Comparison of ENCODE assay signal across 19 cellular contexts in the genomic region with DNA sequence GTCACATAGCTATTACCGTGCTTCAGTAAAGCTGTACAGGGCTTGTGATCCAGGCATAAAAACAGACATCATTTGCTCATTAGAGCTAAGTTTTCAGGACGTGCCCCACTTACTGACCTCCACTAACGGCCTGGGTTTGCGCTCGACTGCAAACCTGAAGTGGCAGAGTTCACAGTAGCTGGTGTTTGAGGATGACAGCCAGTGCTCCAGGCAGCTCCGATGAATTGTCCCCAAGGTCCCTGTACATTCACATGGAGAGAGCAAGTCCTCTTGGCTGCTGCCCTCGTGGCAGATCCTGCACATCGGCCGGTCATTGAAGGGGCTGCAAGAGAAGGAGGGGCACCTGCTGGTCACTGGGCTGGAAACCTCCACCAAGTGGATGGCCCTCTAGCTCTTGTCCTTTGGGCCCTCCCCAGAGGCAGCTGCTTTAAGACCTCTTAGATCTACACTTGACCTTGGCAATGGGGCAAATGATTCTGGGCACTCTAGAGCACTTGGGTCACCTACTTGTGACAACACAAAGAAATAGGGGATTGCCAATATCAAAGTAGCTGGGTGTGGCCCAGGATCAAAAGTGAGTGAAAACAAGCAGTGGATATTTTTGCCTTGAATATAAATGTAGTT.
"Had no signal": no experiment of that assay in that cellular context is flagged by ENCODE, and none has a peak within 500 bp of the region (broad histone marks: within the 10 kb centered on the region; RNA-seq: fewer than 3 reads in every experiment).

No MANE protein-coding gene starts in this region.

- H3K4me1 ChIP-seq: prostate gland had no signal

- H3K27me3 ChIP-seq: brain microvascular endothelial cell, neutrophil, ovary, tibial artery had no signal

- ATAC-seq: esophagus mucosa, natural killer cell, T-cell had no signal

- H3K36me3 ChIP-seq: brain microvascular endothelial cell, neutrophil, ovary, prostate gland had no signal

- H3K27ac ChIP-seq: brain microvascular endothelial cell, neutrophil, ovary, prostate gland, tibial artery had no signal

- H3K9me3 ChIP-seq: neutrophil, ovary, prostate gland, tibial artery had no signal

- DNase-seq: activated CD4-positive, alpha-beta T cell treated with anti-CD3 and anti-CD28 coated beads for 1 hour; activated CD4-positive, alpha-beta T cell treated with anti-CD3 and anti-CD28 coated beads, Interleukin-2, amount 50 U/mL, for 1 hour; activated T-cell treated with anti-CD3 and anti-CD28 coated beads, Interleukin-2, amount 50 U/mL, for 1 hour; aorta; brain microvascular endothelial cell; effector memory CD4-positive, alpha-beta T cell; foreskin melanocyte; hypothalamus; natural killer cell; ovary; right cardiac atrium; stimulated activated CD4-positive, alpha-beta T cell treated with anti-CD3 and anti-CD28 coated beads, Interleukin-12 subunit alpha, Interleukin-12 subunit beta, amount 100 ng/mL, for 4 hours; stimulated activated CD4-positive, alpha-beta T cell treated with anti-CD3 and anti-CD28 coated beads, Interleukin-1b, Interleukin-23, amount 100 ng/mL, for 48 hours; substantia nigra; T-cell; tibial artery had no signal

- H3K4me3 ChIP-seq: ovary, prostate gland, tibial artery had no signal
